ENCODE assay signal across 1 cellular context in genomic region chr19:2427323-2428026, GRCh38.
TF ChIP-seq lines count a peak whose summit lies in the region.

Gene TIMM13, minus strand, starts transcription at chr19:2427586. Its CDS starts 53 bp downstream, at chr19:2427533.

TF ChIP-seq in GM12878, 131 proteins besides CTCF, POLR2A, EP300 and RAD21 (continued from another document and continues in another):
- TF ChIP-seq CUX1 (IDR thresholded peaks at IDR 0.05; ENCODE audit: insufficient replicate concordance, low read depth, low read length): no peak
- no peak for TF ChIP-seq ZNF24 (IDR thresholded peaks at IDR 0.05)
- no peak for TF ChIP-seq BRCA1 (IDR thresholded peaks at IDR 0.05; ENCODE audit: low read depth, low read length)
- no peak for TF ChIP-seq NFXL1 (IDR thresholded peaks at IDR 0.05; ENCODE audit: borderline replicate concordance)
- TF ChIP-seq ZBTB4 (CRISPR knock-in tag; IDR thresholded peaks at IDR 0.05): peak; percentile 90
- peak; percentile 47; the same call in 2 of the 3 replicates for TF ChIP-seq POU2F2 (IDR thresholded peaks at IDR 0.05; ENCODE audit: borderline replicate concordance, low read depth, low read length)
- peak; percentile 88 for TF ChIP-seq GABPA (IDR thresholded peaks at IDR 0.05; ENCODE audit: low read depth)
- peak; percentile 69 to 92 for TF ChIP-seq BHLHE40 (IDR thresholded peaks at IDR 0.05; ENCODE audit: borderline replicate concordance in 1 of 2, low read depth in 2 of 2, low read length in 1 of 2)
- TF ChIP-seq EZH2 (IDR thresholded peaks at IDR 0.05; ENCODE audit: borderline replicate concordance, control insufficient read depth, low read depth, low read length): no peak
- TF ChIP-seq CREB1 (IDR thresholded peaks at IDR 0.05; ENCODE audit: low read depth): peak; percentile 96
- TF ChIP-seq IKZF1 (conservative IDR thresholded peaks at IDR 0.05): peak; percentile 99
- TF ChIP-seq ZNF592 (IDR thresholded peaks at IDR 0.05): no peak
- no peak for TF ChIP-seq ZNF687 (IDR thresholded peaks at IDR 0.05)
- TF ChIP-seq TBL1XR1 (IDR thresholded peaks at IDR 0.05; ENCODE audit: low read depth, low read length): no peak
- TF ChIP-seq FOXM1 (IDR thresholded peaks at IDR 0.05; ENCODE audit: low read depth, low read length): no peak
- no peak for TF ChIP-seq ZNF622 (IDR thresholded peaks at IDR 0.05)
- no peak for TF ChIP-seq JUND (IDR thresholded peaks at IDR 0.05; ENCODE audit: low read depth, low read length)
- TF ChIP-seq MEF2A (IDR thresholded peaks at IDR 0.05; ENCODE audit: insufficient read depth, low read depth, low read length): 0 out of 2 replicates have a peak, but pooled peaks have one; percentile 19
- TF ChIP-seq SIX5 (IDR thresholded peaks at IDR 0.05; ENCODE audit: low read depth, low read length, severe bottlenecking): peak; percentile 91
- TF ChIP-seq EGR1 (IDR thresholded peaks at IDR 0.05; ENCODE audit: borderline replicate concordance in 1 of 2, low read depth in 2 of 2, low read length in 2 of 2): 0 out of 3 replicates have a peak, but pooled peaks of 1 of the 2 experiments have one; percentile 1
- no peak for TF ChIP-seq SMAD1 (IDR thresholded peaks at IDR 0.05; ENCODE audit: low read depth, partially characterized antibody)
- TF ChIP-seq ELK1 (IDR thresholded peaks at IDR 0.05; ENCODE audit: low read depth, low read length): peak; percentile 74
- TF ChIP-seq BCL11A (IDR thresholded peaks at IDR 0.05; ENCODE audit: low read depth, low read length): peak; percentile 8; the same call in 1 of the 2 replicates
- TF ChIP-seq NKRF (conservative IDR thresholded peaks at IDR 0.05): peak; percentile 77
- no peak for TF ChIP-seq HSF1 (IDR thresholded peaks at IDR 0.05; ENCODE audit: low read depth, low read length)
- no peak for TF ChIP-seq REST (IDR thresholded peaks at IDR 0.05; ENCODE audit: low read depth, low read length)
